ENCODE assay signal across 8 cellular contexts in the genomic region with DNA sequence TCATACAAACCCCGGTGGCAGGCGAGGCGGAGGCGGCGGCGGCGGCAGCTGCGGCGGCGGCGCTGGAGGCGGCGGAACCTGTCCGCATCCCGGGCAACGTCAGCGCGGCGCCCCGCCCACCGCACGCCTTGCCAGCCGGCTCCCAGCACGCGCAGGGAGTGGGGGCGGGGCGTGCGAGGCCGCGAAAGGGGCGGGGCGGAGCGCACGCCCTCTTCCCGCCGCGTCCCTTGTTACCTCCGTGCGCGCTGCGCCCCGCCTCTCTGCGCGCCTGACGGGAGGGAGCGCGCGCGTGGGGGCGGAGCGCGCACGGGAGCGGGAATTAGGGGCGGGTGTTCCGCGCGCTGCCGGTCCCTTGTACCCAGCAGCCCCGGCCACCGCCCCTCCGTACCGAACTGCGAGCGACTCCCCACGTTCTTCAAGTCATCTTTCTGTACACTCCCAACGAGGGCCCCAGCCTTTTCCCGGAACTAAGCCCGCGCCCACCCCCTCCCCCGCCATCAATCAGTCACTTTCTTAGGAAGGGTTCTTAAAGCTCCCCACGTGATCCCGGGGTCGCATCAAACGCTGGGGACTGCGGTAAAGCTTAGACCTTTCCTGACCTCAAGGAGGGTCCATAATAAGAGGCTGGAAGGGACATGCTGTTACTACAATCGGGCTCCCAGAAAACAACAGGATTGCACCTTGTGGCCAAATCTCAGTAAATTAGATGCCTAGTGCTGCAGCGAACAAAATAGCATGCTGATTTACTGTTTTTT. TPM values are rescaled to one million over a fixed set of nuclear protein-coding genes. Genes with fewer than 3 reads are reported as not detected.
DNase-seq lines count a peak whose midpoint lies in the region; ATAC-seq and TF ChIP-seq lines count a peak whose summit lies in the region.

A gene with protein sequence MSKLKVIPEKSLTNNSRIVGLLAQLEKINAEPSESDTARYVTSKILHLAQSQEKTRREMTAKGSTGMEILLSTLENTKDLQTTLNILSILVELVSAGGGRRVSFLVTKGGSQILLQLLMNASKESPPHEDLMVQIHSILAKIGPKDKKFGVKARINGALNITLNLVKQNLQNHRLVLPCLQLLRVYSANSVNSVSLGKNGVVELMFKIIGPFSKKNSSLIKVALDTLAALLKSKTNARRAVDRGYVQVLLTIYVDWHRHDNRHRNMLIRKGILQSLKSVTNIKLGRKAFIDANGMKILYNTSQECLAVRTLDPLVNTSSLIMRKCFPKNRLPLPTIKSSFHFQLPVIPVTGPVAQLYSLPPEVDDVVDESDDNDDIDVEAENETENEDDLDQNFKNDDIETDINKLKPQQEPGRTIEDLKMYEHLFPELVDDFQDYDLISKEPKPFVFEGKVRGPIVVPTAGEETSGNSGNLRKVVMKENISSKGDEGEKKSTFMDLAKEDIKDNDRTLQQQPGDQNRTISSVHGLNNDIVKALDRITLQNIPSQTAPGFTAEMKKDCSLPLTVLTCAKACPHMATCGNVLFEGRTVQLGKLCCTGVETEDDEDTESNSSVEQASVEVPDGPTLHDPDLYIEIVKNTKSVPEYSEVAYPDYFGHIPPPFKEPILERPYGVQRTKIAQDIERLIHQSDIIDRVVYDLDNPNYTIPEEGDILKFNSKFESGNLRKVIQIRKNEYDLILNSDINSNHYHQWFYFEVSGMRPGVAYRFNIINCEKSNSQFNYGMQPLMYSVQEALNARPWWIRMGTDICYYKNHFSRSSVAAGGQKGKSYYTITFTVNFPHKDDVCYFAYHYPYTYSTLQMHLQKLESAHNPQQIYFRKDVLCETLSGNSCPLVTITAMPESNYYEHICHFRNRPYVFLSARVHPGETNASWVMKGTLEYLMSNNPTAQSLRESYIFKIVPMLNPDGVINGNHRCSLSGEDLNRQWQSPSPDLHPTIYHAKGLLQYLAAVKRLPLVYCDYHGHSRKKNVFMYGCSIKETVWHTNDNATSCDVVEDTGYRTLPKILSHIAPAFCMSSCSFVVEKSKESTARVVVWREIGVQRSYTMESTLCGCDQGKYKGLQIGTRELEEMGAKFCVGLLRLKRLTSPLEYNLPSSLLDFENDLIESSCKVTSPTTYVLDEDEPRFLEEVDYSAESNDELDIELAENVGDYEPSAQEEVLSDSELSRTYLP (minus strand): TSS at position 80 of the 755 bp plus-strand sequence. CDS start 29,421 bp downstream, outside the sequence.

- no peaks in the 10 kb centered on the region for H3K9me3 ChIP-seq in thoracic aorta

- peak within 1 kb of the TSS; percentile 92 to 96 for H3K27ac Mint-ChIP-seq in activated naive CD4-positive, alpha-beta T cell treated with anti-CD3 and anti-CD28 coated beads, Interleukin-2, amount 50 U/mL, for 72 hours
- peak within 1 kb of the TSS; percentile 81 for H3K27ac Mint-ChIP-seq in osteocyte (ENCODE audit: unreplicated experiment)

- H3K4me3 Mint-ChIP-seq in osteocyte (ENCODE audit: unreplicated experiment): peak within 1 kb of the TSS; percentile 87

- peaks cover 24% of the 10 kb centered on the region for H3K4me1 Mint-ChIP-seq in osteocyte (ENCODE audit: unreplicated experiment)

- TF ChIP-seq CTCF in osteocyte (IDR thresholded peaks at IDR 0.05) (peak; percentile 17), thoracic aorta (IDR thresholded peaks at IDR 0.05) (no peak)

- peaks cover 13% of the 10 kb centered on the region for H3K27me3 Mint-ChIP-seq in osteocyte (ENCODE audit: unreplicated experiment)

- H3K36me3 Mint-ChIP-seq in activated naive CD4-positive, alpha-beta T cell treated with anti-CD3 and anti-CD28 coated beads, Interleukin-2, amount 50 U/mL, for 72 hours: no peaks in the 10 kb centered on the region
- no peaks in the 10 kb centered on the region for H3K36me3 Mint-ChIP-seq in osteocyte (ENCODE audit: unreplicated experiment)

- H3K27ac ChIP-seq in thoracic aorta: peak within 1 kb of the TSS; percentile 75 to 76

- H3K4me3 ChIP-seq in GM08714 (ENCODE audit: low read length): peak within 1 kb of the TSS; percentile 96
- H3K4me3 ChIP-seq in thoracic aorta: peak within 1 kb of the TSS; percentile 97

- H3K27me3 ChIP-seq in thoracic aorta (replicated peaks; ENCODE audit: insufficient read depth): no peaks in the 10 kb centered on the region

- H3K36me3 ChIP-seq in thoracic aorta: no peaks in the 10 kb centered on the region

- no peaks in the 10 kb centered on the region for H3K9me3 Mint-ChIP-seq in activated naive CD4-positive, alpha-beta T cell treated with anti-CD3 and anti-CD28 coated beads, Interleukin-2, amount 50 U/mL, for 72 hours
- H3K9me3 Mint-ChIP-seq in osteocyte (ENCODE audit: unreplicated experiment): no peaks in the 10 kb centered on the region

- DNase-seq in NCI-H1092 (lab: John Stamatoyannopoulos, UW) (peak; percentile 88), SKM-1 (lab: John Stamatoyannopoulos, UW; ENCODE audit: unreplicated experiment) (peak; percentile 28), glomerular visceral epithelial cell (ENCODE audit: extremely low spot score) (peak; percentile 97), osteocyte (ENCODE audit: extremely low spot score, unreplicated experiment) (peak; percentile 98), thoracic aorta (ENCODE audit: low spot score) (peak; percentile 62)
- peak; percentile 95 to 97 for DNase-seq in activated naive CD4-positive, alpha-beta T cell treated with anti-CD3 and anti-CD28 coated beads, Interleukin-2, amount 50 U/mL, for 72 hours (ENCODE audit: low spot score in 2 of 2)

- ATAC-seq in HG02588 (IDR thresholded peaks at IDR 0.05; ENCODE audit: unreplicated experiment) (peak; percentile 83), thoracic aorta (ENCODE audit: insufficient number of reproducible peaks, low FRiP score, low read depth) (peak; percentile 87)
- ATAC-seq in activated naive CD4-positive, alpha-beta T cell treated with anti-CD3 and anti-CD28 coated beads, Interleukin-2, amount 50 U/mL, for 72 hours: peak; percentile 79 to 83

- H3K4me1 ChIP-seq in thoracic aorta (ENCODE audit: control insufficient read depth in 1 of 2, low read depth in 2 of 2): peaks cover 8 to 12% of the 10 kb centered on the region in 2 donors

RNA-seq across cellular contexts. Expression of the gene that starts here (rescaled TPM):
- 10 to 100 TPM; 36.9 to 51.6 TPM for total RNA-seq in activated naive CD4-positive, alpha-beta T cell treated with anti-CD3 and anti-CD28 coated beads, Interleukin-2, amount 50 U/mL, for 72 hours
- 18.0 and 20.9 TPM in 2 replicates for total RNA-seq in osteocyte
- total RNA-seq in thoracic aorta: 10 to 100 TPM; 35.0 to 38.3 TPM

Comparison
In these comparisons a context has a peak if more than half of its experiments do, and no peak if none do; other contexts are left out.
1. Peak in every context shown above with its lines: DNase-seq, ATAC-seq, H3K4me3 ChIP-seq and H3K27ac ChIP-seq.
2. DNase-seq: peak in every context shown above with its lines; median percentile 98 in osteocyte; 97 in glomerular visceral epithelial cell; 96 in activated naive CD4-positive, alpha-beta T cell treated with anti-CD3 and anti-CD28 coated beads, Interleukin-2, amount 50 U/mL, for 72 hours; 88 in NCI-H1092; 62 in thoracic aorta; 28 in SKM-1.